Comparison of ENCODE assay signal across 8 cellular contexts in the genomic region with DNA sequence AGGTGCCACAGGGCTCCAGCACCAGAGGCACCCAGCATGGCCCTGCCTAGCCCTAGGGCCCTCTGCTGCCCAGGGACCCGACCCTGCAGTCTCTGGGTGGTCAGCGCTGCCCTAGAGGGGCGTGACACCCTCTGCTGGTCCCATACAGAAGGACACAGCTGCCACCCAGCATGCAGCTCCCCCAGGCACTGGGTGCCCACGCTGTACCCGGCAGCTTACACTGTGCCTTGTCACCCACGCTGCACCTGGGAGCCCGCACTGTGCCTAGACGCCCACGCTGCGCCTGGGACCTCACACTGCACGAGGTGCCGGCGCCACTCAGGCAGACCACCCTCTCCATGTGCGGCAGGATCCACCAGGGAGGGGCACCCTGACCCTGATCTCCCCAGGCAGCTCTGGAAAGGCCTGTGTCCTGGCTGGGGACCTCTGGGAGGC. TPM values are rescaled to one million over a fixed set of nuclear protein-coding genes. Genes with fewer than 3 reads are reported as not detected.
DNase-seq lines count a peak whose midpoint lies in the region; ATAC-seq, FAIRE-seq and TF ChIP-seq lines count a peak whose summit lies in the region.

No MANE protein-coding gene starts in this region.

- no peak for ATAC-seq in gastrocnemius medialis

- peaks cover 12% of the 10 kb centered on the region for H3K27me3 ChIP-seq in left ventricle myocardium inferior (ENCODE audit: low read depth)
- no peaks in the 10 kb centered on the region for H3K27me3 ChIP-seq in gastrocnemius medialis

- POLR2A ChIA-PET in HEK293 (lab: Yijun Ruan, JAX), result no interaction called here

- TF ChIP-seq CTCF in HEK293 (tag by site-specific recombination; IDR thresholded peaks at IDR 0.05) (peak; percentile 60; the same call in 1 of the 2 replicates), VCaP (conservative IDR thresholded peaks at IDR 0.05) (no peak), left ventricle myocardium inferior (IDR thresholded peaks at IDR 0.05; ENCODE audit: borderline replicate concordance) (peak; percentile 50), gastrocnemius medialis (IDR thresholded peaks at IDR 0.05 in 4 of 5, conservative IDR thresholded peaks at IDR 0.05 in 1 of 5) (no peak)

- in situ Hi-C loops in gastrocnemius medialis (cut with MboI; ENCODE audit: low sequenced_read_pairs in 4 of 4), result loop anchor here (5.0 to 25.0 kb wide), 5 partner anchors 65 to 240 kb away; no protein-coding TSS in a partner anchor

- intact Hi-C loops in left ventricle myocardium inferior (cut with micrococcal nuclease) (loop anchor here (5.0 kb wide), 1 partner anchor 60 kb away; no protein-coding TSS in a partner anchor), gastrocnemius medialis (cut with DNase I; ENCODE audit: low total_unique reads) (loop anchor here (2.0 kb wide), 1 partner anchor 229 kb away; no protein-coding TSS in a partner anchor)

- no peaks in the 10 kb centered on the region; the same call in 1 of the 2 replicates for H3K4me1 ChIP-seq in HEK293 (ENCODE audit: control insufficient read depth, insufficient read depth, low read length)
- peaks cover 24% of the 10 kb centered on the region for H3K4me1 ChIP-seq in left ventricle myocardium inferior
- peaks cover 8 to 21% of the 10 kb centered on the region in 2 donors for H3K4me1 ChIP-seq in gastrocnemius medialis

- no peak for TF ChIP-seq POLR2A in gastrocnemius medialis (IDR thresholded peaks at IDR 0.05)

- no peak overlapping the region for H3K27ac ChIP-seq in HEK293 (ENCODE audit: extremely low read depth, low read depth, low read length)
- H3K27ac ChIP-seq in VCaP, result peak overlapping the region; percentile 70
- H3K27ac ChIP-seq in left ventricle myocardium inferior (replicated peaks), result no peak overlapping the region
- H3K27ac ChIP-seq in gastrocnemius medialis, result no peak overlapping the region

- FAIRE-seq in RCC 7860 (lab: Jason Lieb, UNC), result no peak

- DNase-seq in left ventricle myocardium inferior (no peak), NCI-H1930 (lab: John Stamatoyannopoulos, UW) (no peak), gastrocnemius medialis (no peak), HuH-7.5 (ENCODE audit: low spot score) (no peak), RCC 7860 (ENCODE audit: low spot score) (no peak)
- DNase-seq in stimulated activated CD4-positive, alpha-beta T cell treated with anti-CD3 and anti-CD28 coated beads, TNF-alpha, amount 100 ng/mL, for 4 hours (ENCODE audit: low read depth in 3 of 3), result peak in 2 of 3 experiments; percentile 37 to 51

- CTCF ChIA-PET in HEK293 (lab: Yijun Ruan, JAX), result interaction anchor here (0.6 to 1.9 kb wide), 3 partner anchors 45 to 71 kb away, joined by 3 to 12 read pairs (median 3); no protein-coding TSS in a partner anchor

- H3K9me3 ChIP-seq in HEK293 (ENCODE audit: control insufficient read depth, insufficient read depth, low read depth, low read length), result no peaks in the 10 kb centered on the region
- H3K9me3 ChIP-seq in left ventricle myocardium inferior (replicated peaks), result no peaks in the 10 kb centered on the region
- H3K9me3 ChIP-seq in gastrocnemius medialis, result no peaks in the 10 kb centered on the region

- no peaks in the 10 kb centered on the region for H3K36me3 ChIP-seq in HEK293 (ENCODE audit: control insufficient read depth in 2 of 2, insufficient read depth in 1 of 2, low read length in 2 of 2)
- no peaks in the 10 kb centered on the region for H3K36me3 ChIP-seq in left ventricle myocardium inferior
- no peaks in the 10 kb centered on the region for H3K36me3 ChIP-seq in gastrocnemius medialis

- H3K4me3 ChIP-seq in HEK293 (ENCODE audit: low read depth, low read length) (no peak overlapping the region), left ventricle myocardium inferior (no peak overlapping the region), gastrocnemius medialis (no peak overlapping the region)

TF ChIP-seq in HEK293, 187 proteins besides CTCF, POLR2A, EP300 and RAD21:
- TF ChIP-seq HIC1 (tag by site-specific recombination; IDR thresholded peaks at IDR 0.05) (peak; percentile 76), ZNF140 (tag by site-specific recombination; IDR thresholded peaks at IDR 0.05) (no peak), BCL11A (tag by site-specific recombination; IDR thresholded peaks at IDR 0.05; ENCODE audit: low read depth) (0 out of 2 replicates have a peak, but pooled peaks have one; percentile 13), EGR2 (tag by site-specific recombination; IDR thresholded peaks at IDR 0.05; ENCODE audit: low read depth) (no peak), ZFP37 (tag by site-specific recombination; IDR thresholded peaks at IDR 0.05) (no peak), GLIS1 (tag by site-specific recombination; IDR thresholded peaks at IDR 0.05) (peak; percentile 24; the same call in 1 of the 2 replicates), ZFHX2 (tag by site-specific recombination; conservative IDR thresholded peaks at IDR 0.05) (peak; percentile 33; the same call in 1 of the 2 replicates), ZNF148 (tag by site-specific recombination; IDR thresholded peaks at IDR 0.05; ENCODE audit: borderline replicate concordance) (no peak), ZNF843 (tag by site-specific recombination; IDR thresholded peaks at IDR 0.05) (no peak), ZNF600 (tag by site-specific recombination; IDR thresholded peaks at IDR 0.05) (no peak)

RNA-seq across cellular contexts. Expression of gene PWWP2B, which starts 55.2 kb away (rescaled TPM):
- total RNA-seq in left ventricle myocardium inferior (17.2 TPM), gastrocnemius medialis (10 to 100 TPM; 22.7 to 30.9 (median 24.4) TPM)

Comparison
In these comparisons a context has a peak if more than half of its experiments do, and no peak if none do; other contexts are left out.
1. CTCF ChIP-seq: peak in HEK293 (single experiment) and left ventricle myocardium inferior (single experiment); none in VCaP (single experiment) and gastrocnemius medialis (0 of 5).
2. DNase-seq: peak in stimulated activated CD4-positive, alpha-beta T cell treated with anti-CD3 and anti-CD28 coated beads, TNF-alpha, amount 100 ng/mL, for 4 hours (2 of 3); none in left ventricle myocardium inferior (single experiment), NCI-H1930 (0 of 2), gastrocnemius medialis (0 of 2), HuH-7.5 (single experiment) and RCC 7860 (single experiment).